1 cellular context compared by ENCODE assay signal in genomic region chr13:113848020-113848419, GRCh38.
TF ChIP-seq lines count a peak whose summit lies in the region.

No MANE protein-coding gene starts in this region.

TF ChIP-seq in WTC11, 78 proteins besides CTCF, POLR2A, EP300 and RAD21 (continued from another document):
- TF ChIP-seq HMGXB4 (CRISPR knock-in tag; IDR thresholded peaks at IDR 0.05) (no peak), JUN (CRISPR knock-in tag; IDR thresholded peaks at IDR 0.05) (no peak), ZNF416 (CRISPR knock-in tag; IDR thresholded peaks at IDR 0.05) (no peak), JAZF1 (CRISPR knock-in tag; IDR thresholded peaks at IDR 0.05) (no peak), NR2C2 (CRISPR knock-in tag; IDR thresholded peaks at IDR 0.05) (no peak), TEAD4 (CRISPR knock-in tag; IDR thresholded peaks at IDR 0.05) (no peak), IRF2 (CRISPR knock-in tag; IDR thresholded peaks at IDR 0.05; ENCODE audit: borderline replicate concordance, low read depth) (no peak), HMGA2 (CRISPR knock-in tag; IDR thresholded peaks at IDR 0.05) (no peak), CBFB (CRISPR knock-in tag; IDR thresholded peaks at IDR 0.05; ENCODE audit: low read depth) (no peak), PRDM15 (CRISPR knock-in tag; IDR thresholded peaks at IDR 0.05) (no peak), NR1H2 (CRISPR knock-in tag; IDR thresholded peaks at IDR 0.05) (no peak), NFATC4 (CRISPR knock-in tag; IDR thresholded peaks at IDR 0.05) (no peak), ZNF671 (CRISPR knock-in tag; IDR thresholded peaks at IDR 0.05) (no peak), ESRRA (CRISPR knock-in tag; IDR thresholded peaks at IDR 0.05; ENCODE audit: borderline replicate concordance) (no peak), GRHL2 (CRISPR knock-in tag; IDR thresholded peaks at IDR 0.05; ENCODE audit: insufficient replicate concordance, severe bottlenecking) (no peak)
- TF ChIP-seq, protein P1, sequence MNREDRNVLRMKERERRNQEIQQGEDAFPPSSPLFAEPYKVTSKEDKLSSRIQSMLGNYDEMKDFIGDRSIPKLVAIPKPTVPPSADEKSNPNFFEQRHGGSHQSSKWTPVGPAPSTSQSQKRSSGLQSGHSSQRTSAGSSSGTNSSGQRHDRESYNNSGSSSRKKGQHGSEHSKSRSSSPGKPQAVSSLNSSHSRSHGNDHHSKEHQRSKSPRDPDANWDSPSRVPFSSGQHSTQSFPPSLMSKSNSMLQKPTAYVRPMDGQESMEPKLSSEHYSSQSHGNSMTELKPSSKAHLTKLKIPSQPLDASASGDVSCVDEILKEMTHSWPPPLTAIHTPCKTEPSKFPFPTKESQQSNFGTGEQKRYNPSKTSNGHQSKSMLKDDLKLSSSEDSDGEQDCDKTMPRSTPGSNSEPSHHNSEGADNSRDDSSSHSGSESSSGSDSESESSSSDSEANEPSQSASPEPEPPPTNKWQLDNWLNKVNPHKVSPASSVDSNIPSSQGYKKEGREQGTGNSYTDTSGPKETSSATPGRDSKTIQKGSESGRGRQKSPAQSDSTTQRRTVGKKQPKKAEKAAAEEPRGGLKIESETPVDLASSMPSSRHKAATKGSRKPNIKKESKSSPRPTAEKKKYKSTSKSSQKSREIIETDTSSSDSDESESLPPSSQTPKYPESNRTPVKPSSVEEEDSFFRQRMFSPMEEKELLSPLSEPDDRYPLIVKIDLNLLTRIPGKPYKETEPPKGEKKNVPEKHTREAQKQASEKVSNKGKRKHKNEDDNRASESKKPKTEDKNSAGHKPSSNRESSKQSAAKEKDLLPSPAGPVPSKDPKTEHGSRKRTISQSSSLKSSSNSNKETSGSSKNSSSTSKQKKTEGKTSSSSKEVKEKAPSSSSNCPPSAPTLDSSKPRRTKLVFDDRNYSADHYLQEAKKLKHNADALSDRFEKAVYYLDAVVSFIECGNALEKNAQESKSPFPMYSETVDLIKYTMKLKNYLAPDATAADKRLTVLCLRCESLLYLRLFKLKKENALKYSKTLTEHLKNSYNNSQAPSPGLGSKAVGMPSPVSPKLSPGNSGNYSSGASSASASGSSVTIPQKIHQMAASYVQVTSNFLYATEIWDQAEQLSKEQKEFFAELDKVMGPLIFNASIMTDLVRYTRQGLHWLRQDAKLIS (CRISPR knock-in tag; IDR thresholded peaks at IDR 0.05; ENCODE audit: borderline replicate concordance): no peak
- TF ChIP-seq, protein P2, sequence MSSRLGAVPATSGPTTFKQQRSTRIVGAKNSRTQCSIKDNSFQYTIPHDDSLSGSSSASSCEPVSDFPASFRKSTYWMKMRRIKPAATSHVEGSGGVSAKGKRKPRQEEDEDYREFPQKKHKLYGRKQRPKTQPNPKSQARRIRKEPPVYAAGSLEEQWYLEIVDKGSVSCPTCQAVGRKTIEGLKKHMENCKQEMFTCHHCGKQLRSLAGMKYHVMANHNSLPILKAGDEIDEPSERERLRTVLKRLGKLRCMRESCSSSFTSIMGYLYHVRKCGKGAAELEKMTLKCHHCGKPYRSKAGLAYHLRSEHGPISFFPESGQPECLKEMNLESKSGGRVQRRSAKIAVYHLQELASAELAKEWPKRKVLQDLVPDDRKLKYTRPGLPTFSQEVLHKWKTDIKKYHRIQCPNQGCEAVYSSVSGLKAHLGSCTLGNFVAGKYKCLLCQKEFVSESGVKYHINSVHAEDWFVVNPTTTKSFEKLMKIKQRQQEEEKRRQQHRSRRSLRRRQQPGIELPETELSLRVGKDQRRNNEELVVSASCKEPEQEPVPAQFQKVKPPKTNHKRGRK (CRISPR knock-in tag; IDR thresholded peaks at IDR 0.05; ENCODE audit: borderline replicate concordance): no peak
- TF ChIP-seq, protein P3, sequence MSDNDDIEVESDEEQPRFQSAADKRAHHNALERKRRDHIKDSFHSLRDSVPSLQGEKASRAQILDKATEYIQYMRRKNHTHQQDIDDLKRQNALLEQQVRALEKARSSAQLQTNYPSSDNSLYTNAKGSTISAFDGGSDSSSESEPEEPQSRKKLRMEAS (CRISPR knock-in tag; IDR thresholded peaks at IDR 0.05): no peak
